14 cellular contexts compared by ENCODE assay signal in genomic region chr2:118808429-118808809, GRCh38. TPM values are rescaled to one million over a fixed set of nuclear protein-coding genes. Genes with fewer than 3 reads are reported as not detected.
DNase-seq lines count a peak whose midpoint lies in the region; ATAC-seq, FAIRE-seq and TF ChIP-seq lines count a peak whose summit lies in the region.
"Had no signal": no experiment of that assay in that cellular context is flagged by ENCODE, and none has a peak within 500 bp of the region (broad histone marks: within the 10 kb centered on the region; RNA-seq: fewer than 3 reads in every experiment).

No MANE protein-coding gene starts in this region.

- H3K4me3 ChIP-seq in liver (ENCODE audit: low read depth in 1 of 3, low read length in 3 of 3) (peak overlapping the region in 2 of 3 donors; percentile 4 to 34), HepG2 (replicated peaks in 1 of 3; ENCODE audit: insufficient read depth in 1 of 3, low read depth in 2 of 3, low read length in 3 of 3) (no peak overlapping the region), mesenchymal stem cell (ENCODE audit: insufficient read depth in 1 of 2, low read depth in 1 of 2, low read length in 2 of 2) (no peak overlapping the region), vagina (peak overlapping the region; percentile 7 to 14)

- H3K9me3 ChIP-seq in liver (ENCODE audit: control insufficient read depth in 4 of 4, low read length in 3 of 4) = no peaks in the 10 kb centered on the region
- no peaks in the 10 kb centered on the region for H3K9me3 ChIP-seq in HepG2 (ENCODE audit: low read length)
- no peaks in the 10 kb centered on the region for H3K9me3 ChIP-seq in mesenchymal stem cell (ENCODE audit: control insufficient read depth, low read length)
- no peaks in the 10 kb centered on the region for H3K9me3 ChIP-seq in vagina

- no TSS peak for BruUV-seq in HepG2 (replicated peaks; lab: Mats Ljungman, UMichigan)

- H2AK5ac ChIP-seq in mesenchymal stem cell (ENCODE audit: low read length, severe bottlenecking) = no peak overlapping the region

- FAIRE-seq in HepG2 (lab: Jason Lieb, UNC) = no peak

- no peak for TF ChIP-seq EP300 in HepG2 (IDR thresholded peaks at IDR 0.05; ENCODE audit: low read depth in 2 of 2, low read length in 2 of 2)
- TF ChIP-seq EP300 in HepG2 (CRISPR knock-in tag; IDR thresholded peaks at IDR 0.05; ENCODE audit: borderline replicate concordance) = no peak

- no peak overlapping the region for H3K18ac ChIP-seq in mesenchymal stem cell (ENCODE audit: low read depth in 1 of 2, low read length in 2 of 2)

- DNase-seq in HepG2 (ENCODE audit: low spot score) (no peak), ecto neural progenitor cell (ENCODE audit: low spot score) (peak; percentile 61), mesenchymal stem cell (no peak), vagina (ENCODE audit: extremely low spot score in 2 of 2) (no peak), cerebellum (ENCODE audit: low spot score) (no peak), NCI-H510A treated with DMSO at 0.1 percent for 48 hours (lab: John Stamatoyannopoulos, UW) (no peak)
- DNase-seq: erythroblast, kidney glomerular epithelial cell, NCI-H524 had no signal

- POLR2A ChIA-PET in HepG2 (lab: Yijun Ruan, JAX) = no interaction called here

- in situ Hi-C loops in HepG2 (cut with HindIII; ENCODE audit: extremely low pct_ligation_motif_present, low pct_unique_long_range_greater_than_20kb) = no loop called here

- H4K20me1 ChIP-seq in HepG2 (ENCODE audit: insufficient read depth, low read length) = no peaks in the 10 kb centered on the region

- H4K8ac ChIP-seq in mesenchymal stem cell (ENCODE audit: low read length) = no peak overlapping the region

- no peak overlapping the region for H3K23ac ChIP-seq in mesenchymal stem cell (ENCODE audit: low read length in 2 of 2)

- H3K9ac ChIP-seq in liver (ENCODE audit: low read depth in 1 of 2, low read length in 2 of 2) (no peak overlapping the region), HepG2 (ENCODE audit: insufficient read depth, low read depth, low read length) (no peak overlapping the region), mesenchymal stem cell (ENCODE audit: low read length) (peak overlapping the region; percentile 66)

- no peaks in the 10 kb centered on the region for H3K79me2 ChIP-seq in HepG2 (ENCODE audit: insufficient read depth, low read length)

- no peak overlapping the region for H3K14ac ChIP-seq in mesenchymal stem cell (ENCODE audit: low read length in 2 of 2)

- ATAC-seq in HepG2 (no peak), HG02759 (IDR thresholded peaks at IDR 0.05; ENCODE audit: unreplicated experiment) (no peak)

- no peak overlapping the region for H4K91ac ChIP-seq in mesenchymal stem cell (ENCODE audit: low read length)

- intact Hi-C loops in HepG2 (cut with micrococcal nuclease; ENCODE audit: unreplicated experiment) (no loop called here), vagina (cut with DNase I) (no loop called here)

- no peak for TF ChIP-seq RAD21 in liver (IDR thresholded peaks at IDR 0.05)
- TF ChIP-seq RAD21 in HepG2 (CRISPR knock-in tag; IDR thresholded peaks at IDR 0.05) = no peak

- no peak overlapping the region for H3K27ac ChIP-seq in liver (ENCODE audit: low read depth in 1 of 2, low read length in 2 of 2)
- H3K27ac ChIP-seq in HepG2 (ENCODE audit: extremely low read length, insufficient read depth, low read length) = no peak overlapping the region
- no peak overlapping the region for H3K27ac ChIP-seq in mesenchymal stem cell (ENCODE audit: low read length, poor library complexity, severe bottlenecking)
- no peak overlapping the region for H3K27ac ChIP-seq in vagina
- H3K27ac ChIP-seq: VCaP had no signal

- H3K4me1 ChIP-seq in liver (ENCODE audit: control insufficient read depth in 4 of 4, insufficient read depth in 4 of 4, low read length in 3 of 4) (peaks cover 0 to 9% (median 5%) of the 10 kb centered on the region in 4 donors), HepG2 (ENCODE audit: insufficient read depth, low read length) (no peaks in the 10 kb centered on the region), mesenchymal stem cell (ENCODE audit: control insufficient read depth, insufficient read depth, low read depth, low read length) (no peaks in the 10 kb centered on the region), vagina (peaks cover 6% of the 10 kb centered on the region)

- H2BK5ac ChIP-seq in mesenchymal stem cell (ENCODE audit: low read depth, low read length, poor library complexity, severe bottlenecking) = no peak overlapping the region

- no peak overlapping the region for H2BK15ac ChIP-seq in mesenchymal stem cell (ENCODE audit: low read depth, poor library complexity, severe bottlenecking)

- no peak overlapping the region for H2AFZ ChIP-seq in HepG2 (ENCODE audit: low read length)
- no peak overlapping the region for H2AFZ ChIP-seq in mesenchymal stem cell (ENCODE audit: low read depth, low read length)

- WGBS in liver = 9% methylated on average over 16 of the region's 16 CpGs
- WGBS in HepG2 (ENCODE audit: low lambda C conversion rate) = 48% methylated on average over 4 of the region's 16 CpGs
- WGBS in mesenchymal stem cell = 41% methylated on average over 16 of the region's 16 CpGs

- H3K4ac ChIP-seq in mesenchymal stem cell (ENCODE audit: low read depth in 1 of 2, low read length in 2 of 2) = no peak overlapping the region

- TF ChIP-seq POLR2A in HepG2 (IDR thresholded peaks at IDR 0.05; ENCODE audit: insufficient read depth in 1 of 2, low read depth in 2 of 2, low read length in 2 of 2) (no peak), vagina (IDR thresholded peaks at IDR 0.05) (no peak)

- no peak overlapping the region for H2BK12ac ChIP-seq in mesenchymal stem cell (ENCODE audit: low read length in 2 of 2)

- CTCF ChIA-PET in HepG2 (lab: Yijun Ruan, JAX; ENCODE audit: low intra/inter-chr PET ratio, low total read pairs) = no interaction called here

- H3K27me3 ChIP-seq in liver (ENCODE audit: control insufficient read depth in 4 of 4, insufficient read depth in 4 of 4, low read length in 3 of 4) (peaks cover 0 to 9% (median 0%) of the 10 kb centered on the region in 4 donors), HepG2 (ENCODE audit: control insufficient read depth in 1 of 2, insufficient read depth in 2 of 2, low read length in 2 of 2) (peaks cover 4 to 45% of the 10 kb centered on the region in 2 experiments; a peak in 4 of 5 replicates), mesenchymal stem cell (ENCODE audit: control insufficient read depth in 1 of 2, insufficient read depth in 1 of 2, low read length in 2 of 2) (no peaks in the 10 kb centered on the region), vagina (no peaks in the 10 kb centered on the region)

- H3K36me3 ChIP-seq in liver (ENCODE audit: control insufficient read depth in 4 of 4, insufficient read depth in 3 of 4, low read depth in 1 of 4, low read length in 3 of 4) (no peaks in the 10 kb centered on the region), HepG2 (replicated peaks in 1 of 2; ENCODE audit: control insufficient read depth in 1 of 2, insufficient read depth in 2 of 2, low read length in 2 of 2) (no peaks in the 10 kb centered on the region), mesenchymal stem cell (ENCODE audit: control insufficient read depth in 1 of 2, insufficient read depth in 2 of 2, low read depth in 1 of 2, low read length in 2 of 2) (no peaks in the 10 kb centered on the region), vagina (no peaks in the 10 kb centered on the region)

- TF ChIP-seq CTCF in liver (IDR thresholded peaks at IDR 0.05; ENCODE audit: low read depth, low read length, missing input control) (no peak), HepG2 (CRISPR knock-in tag; IDR thresholded peaks at IDR 0.05) (no peak), vagina (IDR thresholded peaks at IDR 0.05) (no peak)

- no peak overlapping the region for H2BK120ac ChIP-seq in mesenchymal stem cell (ENCODE audit: low read depth, low read length)

- H3K4me2 ChIP-seq in HepG2 (ENCODE audit: low read depth, low read length) (no peak overlapping the region), mesenchymal stem cell (ENCODE audit: low read length, poor library complexity, severe bottlenecking) (no peak overlapping the region)

- no peaks in the 10 kb centered on the region for H3K79me1 ChIP-seq in mesenchymal stem cell (replicated peaks; ENCODE audit: low read length, poor library complexity, severe bottlenecking)

TF ChIP-seq in liver, 16 proteins besides CTCF, POLR2A, EP300 and RAD21 (continues in another document):
- no peak for TF ChIP-seq GABPA (IDR thresholded peaks at IDR 0.05 in 1 of 2, conservative IDR thresholded peaks at IDR 0.05 in 1 of 2)

TF ChIP-seq in HepG2, 621 proteins besides CTCF, POLR2A, EP300 and RAD21 (continues in another document):
- TF ChIP-seq ZMAT3 (CRISPR knock-in tag; conservative IDR thresholded peaks at IDR 0.05) (no peak), HDAC6 (IDR thresholded peaks at IDR 0.05; ENCODE audit: low read depth, low read length) (no peak), HOXA7 (CRISPR knock-in tag; IDR thresholded peaks at IDR 0.05) (no peak), CBX5 (CRISPR knock-in tag; IDR thresholded peaks at IDR 0.05; ENCODE audit: borderline replicate concordance) (no peak), ELF3 (CRISPR knock-in tag; IDR thresholded peaks at IDR 0.05) (no peak)

RNA-seq across cellular contexts. Expression of gene EN1, which starts 39.0 kb away (rescaled TPM):
- not detected for total RNA-seq in liver
- polyA plus RNA-seq in liver = not detected
- not detected in 2 replicates for total RNA-seq in HepG2 (2016; rRNA removed; fragmentation: Illumina TruSeq; extraction: Trizol)
- not detected in 2 replicates for total RNA-seq in HepG2 (2016; cell fraction: cytosol; rRNA removed; fragmentation: Illumina TruSeq; extraction: Trizol; ENCODE audit: low read depth)
- not detected in 2 replicates for total RNA-seq in HepG2 (2016; cell fraction: insoluble cytoplasmic fraction; rRNA removed; fragmentation: Illumina TruSeq; extraction: Trizol)
- total RNA-seq in HepG2 (2016; cell fraction: membrane; rRNA removed; fragmentation: Illumina TruSeq; extraction: Trizol) = not detected in 2 replicates
- not detected in 2 replicates for total RNA-seq in HepG2 (2016; cell fraction: nucleus; rRNA removed; fragmentation: Illumina TruSeq; extraction: Trizol)
- not detected in 2 replicates for polyA plus RNA-seq in HepG2 (2011; rRNA removed)
- polyA plus RNA-seq in HepG2 (2011; cell fraction: cytosol; rRNA removed) = not detected in 2 replicates
- polyA plus RNA-seq in HepG2 (2011; cell fraction: nucleus; rRNA removed) = not detected in 2 replicates
- not detected in 2 replicates for polyA plus RNA-seq in HepG2 (2012)
- not detected in 2 replicates for polyA plus RNA-seq in HepG2 (2016; cell fraction: cytosol; fragmentation: Illumina TruSeq; extraction: Trizol; ENCODE audit: low read depth)
- not detected in 2 replicates for polyA plus RNA-seq in HepG2 (2016; cell fraction: insoluble cytoplasmic fraction; fragmentation: Illumina TruSeq; extraction: Trizol; ENCODE audit: low read depth)
- polyA plus RNA-seq in HepG2 (2016; cell fraction: membrane; fragmentation: Illumina TruSeq; extraction: Trizol; ENCODE audit: low read depth) = not detected in 2 replicates
- polyA plus RNA-seq in HepG2 (2016; cell fraction: nucleus; fragmentation: Illumina TruSeq; extraction: Trizol; ENCODE audit: insufficient read depth, low read depth) = not detected in 2 replicates
- not detected in 2 replicates for polyA minus RNA-seq in HepG2 (2011; rRNA and poly(A)+ RNA removed; ENCODE audit: low replicate concordance)
- polyA minus RNA-seq in HepG2 (2011; cell fraction: cytosol; rRNA and poly(A)+ RNA removed) = not detected in 2 replicates
- polyA minus RNA-seq in HepG2 (2011; cell fraction: nucleus; rRNA and poly(A)+ RNA removed) = not detected in 2 replicates
- polyA plus RNA-seq in mesenchymal stem cell (2013, experiment 1 of 2) = not detected
- polyA plus RNA-seq in mesenchymal stem cell (2013, experiment 2 of 2) = not detected
- not detected for total RNA-seq in vagina
- total RNA-seq in cerebellum = 5.4 TPM
- total RNA-seq: osteocyte had no signal
- polyA plus RNA-seq: CD14-positive monocyte had no signal

Comparison
In these comparisons a context has a peak if more than half of its experiments do, and no peak if none do; other contexts are left out.
1. H3K4me3 ChIP-seq: peak in liver (2 of 3) and vagina (2 of 2); none in HepG2 (0 of 3) and mesenchymal stem cell (0 of 2).